In the genomic region with DNA sequence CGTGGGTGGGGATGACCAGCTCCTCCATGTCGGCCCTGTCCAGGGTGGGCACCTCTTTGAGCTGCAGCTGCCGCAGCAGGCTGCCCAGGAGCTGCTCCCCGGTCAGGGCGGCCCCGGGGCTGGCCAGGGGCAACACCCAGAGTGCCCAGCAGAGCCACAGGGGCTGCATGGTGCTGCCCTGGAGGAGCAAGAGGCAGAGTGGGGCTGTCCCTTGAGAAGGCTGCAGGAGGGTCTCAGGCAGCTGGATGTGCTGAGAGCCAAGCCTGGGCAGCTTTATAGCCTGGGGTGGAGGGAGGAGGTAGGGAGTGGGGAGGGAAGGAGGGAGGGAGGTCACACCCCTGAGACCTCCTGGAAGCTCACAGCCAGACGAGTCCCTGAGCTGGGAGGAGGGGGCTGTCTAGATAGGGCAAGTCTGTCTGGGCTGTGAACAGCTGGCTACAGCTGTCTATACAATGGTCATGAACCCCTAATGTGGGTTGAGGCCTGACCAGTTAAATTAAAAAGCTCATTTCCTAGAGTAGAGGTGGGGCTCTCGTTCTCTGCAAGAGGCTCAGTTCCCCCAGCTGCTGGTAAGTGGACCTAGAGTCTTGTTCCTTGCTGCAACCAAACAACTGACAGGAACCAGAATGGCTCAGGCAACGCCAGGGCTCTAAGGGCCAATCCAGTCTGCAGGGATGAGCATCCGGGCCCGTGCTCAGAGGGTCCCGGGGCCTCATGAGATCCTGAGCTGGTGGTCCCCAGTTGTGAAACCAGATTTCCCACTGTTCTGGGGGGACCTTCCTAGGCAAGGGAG, we compare ENCODE assay signal across 1 cellular context.
TF ChIP-seq lines count a peak whose summit lies in the region.

A gene with protein sequence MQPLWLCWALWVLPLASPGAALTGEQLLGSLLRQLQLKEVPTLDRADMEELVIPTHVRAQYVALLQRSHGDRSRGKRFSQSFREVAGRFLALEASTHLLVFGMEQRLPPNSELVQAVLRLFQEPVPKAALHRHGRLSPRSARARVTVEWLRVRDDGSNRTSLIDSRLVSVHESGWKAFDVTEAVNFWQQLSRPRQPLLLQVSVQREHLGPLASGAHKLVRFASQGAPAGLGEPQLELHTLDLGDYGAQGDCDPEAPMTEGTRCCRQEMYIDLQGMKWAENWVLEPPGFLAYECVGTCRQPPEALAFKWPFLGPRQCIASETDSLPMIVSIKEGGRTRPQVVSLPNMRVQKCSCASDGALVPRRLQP (minus strand): TSS at position 249 of the 793 bp plus-strand sequence. CDS start 80 bp downstream, at position 169.

TF ChIP-seq in liver, 16 proteins besides CTCF, POLR2A, EP300 and RAD21 (continued from another document):
- TF ChIP-seq, protein P1, sequence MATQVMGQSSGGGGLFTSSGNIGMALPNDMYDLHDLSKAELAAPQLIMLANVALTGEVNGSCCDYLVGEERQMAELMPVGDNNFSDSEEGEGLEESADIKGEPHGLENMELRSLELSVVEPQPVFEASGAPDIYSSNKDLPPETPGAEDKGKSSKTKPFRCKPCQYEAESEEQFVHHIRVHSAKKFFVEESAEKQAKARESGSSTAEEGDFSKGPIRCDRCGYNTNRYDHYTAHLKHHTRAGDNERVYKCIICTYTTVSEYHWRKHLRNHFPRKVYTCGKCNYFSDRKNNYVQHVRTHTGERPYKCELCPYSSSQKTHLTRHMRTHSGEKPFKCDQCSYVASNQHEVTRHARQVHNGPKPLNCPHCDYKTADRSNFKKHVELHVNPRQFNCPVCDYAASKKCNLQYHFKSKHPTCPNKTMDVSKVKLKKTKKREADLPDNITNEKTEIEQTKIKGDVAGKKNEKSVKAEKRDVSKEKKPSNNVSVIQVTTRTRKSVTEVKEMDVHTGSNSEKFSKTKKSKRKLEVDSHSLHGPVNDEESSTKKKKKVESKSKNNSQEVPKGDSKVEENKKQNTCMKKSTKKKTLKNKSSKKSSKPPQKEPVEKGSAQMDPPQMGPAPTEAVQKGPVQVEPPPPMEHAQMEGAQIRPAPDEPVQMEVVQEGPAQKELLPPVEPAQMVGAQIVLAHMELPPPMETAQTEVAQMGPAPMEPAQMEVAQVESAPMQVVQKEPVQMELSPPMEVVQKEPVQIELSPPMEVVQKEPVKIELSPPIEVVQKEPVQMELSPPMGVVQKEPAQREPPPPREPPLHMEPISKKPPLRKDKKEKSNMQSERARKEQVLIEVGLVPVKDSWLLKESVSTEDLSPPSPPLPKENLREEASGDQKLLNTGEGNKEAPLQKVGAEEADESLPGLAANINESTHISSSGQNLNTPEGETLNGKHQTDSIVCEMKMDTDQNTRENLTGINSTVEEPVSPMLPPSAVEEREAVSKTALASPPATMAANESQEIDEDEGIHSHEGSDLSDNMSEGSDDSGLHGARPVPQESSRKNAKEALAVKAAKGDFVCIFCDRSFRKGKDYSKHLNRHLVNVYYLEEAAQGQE (IDR thresholded peaks at IDR 0.05) = no peak
- TF ChIP-seq TAF1 (conservative IDR thresholded peaks at IDR 0.05) (no peak), NR2F2 (IDR thresholded peaks at IDR 0.05) (no peak), JUND (IDR thresholded peaks at IDR 0.05) (no peak)
- TF ChIP-seq, protein P2, sequence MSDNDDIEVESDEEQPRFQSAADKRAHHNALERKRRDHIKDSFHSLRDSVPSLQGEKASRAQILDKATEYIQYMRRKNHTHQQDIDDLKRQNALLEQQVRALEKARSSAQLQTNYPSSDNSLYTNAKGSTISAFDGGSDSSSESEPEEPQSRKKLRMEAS (IDR thresholded peaks at IDR 0.05) = no peak
- TF ChIP-seq, protein P3, sequence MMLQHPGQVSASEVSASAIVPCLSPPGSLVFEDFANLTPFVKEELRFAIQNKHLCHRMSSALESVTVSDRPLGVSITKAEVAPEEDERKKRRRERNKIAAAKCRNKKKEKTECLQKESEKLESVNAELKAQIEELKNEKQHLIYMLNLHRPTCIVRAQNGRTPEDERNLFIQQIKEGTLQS (IDR thresholded peaks at IDR 0.05) = no peak
- TF ChIP-seq, protein P4, sequence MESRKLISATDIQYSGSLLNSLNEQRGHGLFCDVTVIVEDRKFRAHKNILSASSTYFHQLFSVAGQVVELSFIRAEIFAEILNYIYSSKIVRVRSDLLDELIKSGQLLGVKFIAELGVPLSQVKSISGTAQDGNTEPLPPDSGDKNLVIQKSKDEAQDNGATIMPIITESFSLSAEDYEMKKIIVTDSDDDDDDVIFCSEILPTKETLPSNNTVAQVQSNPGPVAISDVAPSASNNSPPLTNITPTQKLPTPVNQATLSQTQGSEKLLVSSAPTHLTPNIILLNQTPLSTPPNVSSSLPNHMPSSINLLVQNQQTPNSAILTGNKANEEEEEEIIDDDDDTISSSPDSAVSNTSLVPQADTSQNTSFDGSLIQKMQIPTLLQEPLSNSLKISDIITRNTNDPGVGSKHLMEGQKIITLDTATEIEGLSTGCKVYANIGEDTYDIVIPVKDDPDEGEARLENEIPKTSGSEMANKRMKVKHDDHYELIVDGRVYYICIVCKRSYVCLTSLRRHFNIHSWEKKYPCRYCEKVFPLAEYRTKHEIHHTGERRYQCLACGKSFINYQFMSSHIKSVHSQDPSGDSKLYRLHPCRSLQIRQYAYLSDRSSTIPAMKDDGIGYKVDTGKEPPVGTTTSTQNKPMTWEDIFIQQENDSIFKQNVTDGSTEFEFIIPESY (IDR thresholded peaks at IDR 0.05) = no peak
